Comparison of ENCODE assay signal across 29 cellular contexts in genomic region chr16:84860383-84860782, GRCh38.
"Had no signal": no experiment of that assay in that cellular context is flagged by ENCODE, and none has a peak within 500 bp of the region (broad histone marks: within the 10 kb centered on the region; RNA-seq: fewer than 3 reads in every experiment).

No MANE protein-coding gene starts in this region.

- FAIRE-seq: urothelium cell line had no signal

- H3K36me3 Mint-ChIP-seq: stimulated activated effector memory CD8-positive, alpha-beta T cell treated with anti-CD3 and anti-CD28 coated beads, Interleukin-12 subunit alpha, Interleukin-12 subunit beta, amount 100 ng/mL, for 72 hours; stimulated activated memory B cell treated with anti-CD40 and anti-IgM and Interleukin-4, amounts not matched to agents 10 μg/mL and 1 μg/mL and 100 μg/mL, for 72 hours had no signal

- H3K4me1 ChIP-seq: suprapubic skin, thyroid gland, tibial artery, transverse colon, upper lobe of left lung, upper lobe of right lung, uterus, vagina had no signal

- H3K27me3 Mint-ChIP-seq: type B pancreatic cell had no signal

- H3K4me1 Mint-ChIP-seq: stimulated activated effector memory CD8-positive, alpha-beta T cell treated with anti-CD3 and anti-CD28 coated beads, Interleukin-12 subunit alpha, Interleukin-12 subunit beta, amount 100 ng/mL, for 72 hours; stimulated activated memory B cell treated with anti-CD40 and anti-IgM and Interleukin-4, amounts not matched to agents 10 μg/mL and 1 μg/mL and 100 μg/mL, for 72 hours; stimulated activated naive CD8-positive, alpha-beta T cell treated with anti-CD3 and anti-CD28 coated beads, Interleukin-15, amount 100 ng/mL, for 72 hours had no signal

- H3K36me3 ChIP-seq: thoracic aorta, thyroid gland, uterus had no signal

- H3K27ac Mint-ChIP-seq: stimulated activated effector memory CD8-positive, alpha-beta T cell treated with anti-CD3 and anti-CD28 coated beads, Interleukin-12 subunit alpha, Interleukin-12 subunit beta, amount 100 ng/mL, for 72 hours; stimulated activated memory B cell treated with anti-CD40 and anti-IgM and Interleukin-4, amounts not matched to agents 10 μg/mL and 1 μg/mL and 100 μg/mL, for 72 hours; stimulated activated naive B cell treated with anti-CD40 and anti-IgM and Interleukin-4, amounts not matched to agents 10 μg/mL and 1 μg/mL and 100 μg/mL, for 72 hours; stimulated activated naive CD8-positive, alpha-beta T cell treated with anti-CD3 and anti-CD28 coated beads, Interleukin-15, amount 100 ng/mL, for 72 hours; stimulated activated naive CD8-positive, alpha-beta T cell treated with anti-CD3 and anti-CD28 coated beads, Interleukin-15, Interleukin-2, amounts not matched to agents 100 ng/mL and 50 ng/mL, for 24 hours; type B pancreatic cell had no signal

- ATAC-seq: stimulated activated effector memory CD8-positive, alpha-beta T cell treated with anti-CD3 and anti-CD28 coated beads, Interleukin-12 subunit alpha, Interleukin-12 subunit beta, amount 100 ng/mL, for 72 hours; stimulated activated memory B cell treated with anti-CD40 and anti-IgM and Interleukin-4, amounts not matched to agents 10 μg/mL and 1 μg/mL and 100 μg/mL, for 72 hours; stimulated activated naive B cell treated with anti-CD40 and anti-IgM and Interleukin-4, amounts not matched to agents 10 μg/mL and 1 μg/mL and 100 μg/mL, for 72 hours; stimulated activated naive CD8-positive, alpha-beta T cell treated with anti-CD3 and anti-CD28 coated beads, Interleukin-15, amount 100 ng/mL, for 72 hours; stimulated activated naive CD8-positive, alpha-beta T cell treated with anti-CD3 and anti-CD28 coated beads, Interleukin-15, Interleukin-2, amounts not matched to agents 100 U/mL and 50 U/mL, for 24 hours; upper lobe of right lung had no signal

- H3K27ac ChIP-seq: stomach, suprapubic skin, testis, thoracic aorta, thyroid gland, tibial artery, tibial nerve, transverse colon, upper lobe of left lung, upper lobe of right lung, uterus, vagina had no signal

- H3K9me3 ChIP-seq: testis, thyroid gland, transverse colon, vagina had no signal

- H3K4me3 ChIP-seq: stomach, suprapubic skin, testis, thoracic aorta, thyroid gland, tibial artery, tibial nerve, transverse colon, upper lobe of left lung, upper lobe of right lung, uterus, vagina had no signal

- H3K27me3 ChIP-seq: stomach, suprapubic skin, testis, thyroid gland, tibial artery, tibial nerve, transverse colon, upper lobe of left lung, upper lobe of right lung, uterus, vagina had no signal

- H3K4me3 Mint-ChIP-seq: stimulated activated effector memory CD8-positive, alpha-beta T cell treated with anti-CD3 and anti-CD28 coated beads, Interleukin-12 subunit alpha, Interleukin-12 subunit beta, amount 100 ng/mL, for 72 hours; stimulated activated memory B cell treated with anti-CD40 and anti-IgM and Interleukin-4, amounts not matched to agents 10 μg/mL and 1 μg/mL and 100 μg/mL, for 72 hours; stimulated activated naive B cell treated with anti-CD40 and anti-IgM and Interleukin-4, amounts not matched to agents 10 μg/mL and 1 μg/mL and 100 μg/mL, for 72 hours; stimulated activated naive CD8-positive, alpha-beta T cell treated with anti-CD3 and anti-CD28 coated beads, Interleukin-15, amount 100 ng/mL, for 72 hours; stimulated activated naive CD8-positive, alpha-beta T cell treated with anti-CD3 and anti-CD28 coated beads, Interleukin-15, Interleukin-2, amounts not matched to agents 100 ng/mL and 50 ng/mL, for 24 hours; type B pancreatic cell had no signal

- DNase-seq: stimulated activated CD4-positive, alpha-beta T cell treated with anti-CD3 and anti-CD28 coated beads, Interleukin-2, amount 100 ng/mL, for 48 hours; stimulated activated CD4-positive, alpha-beta T cell treated with anti-CD3 and anti-CD28 coated beads, Interleukin-4, amount 100 ng/mL, for 1 hour; stimulated activated CD4-positive, alpha-beta T cell treated with anti-CD3 and anti-CD28 coated beads, Interleukin-4, amount 100 ng/mL, for 24 hours; stimulated activated CD4-positive, alpha-beta T cell treated with anti-CD3 and anti-CD28 coated beads, Interleukin-4, amount 100 ng/mL, for 4 hours; stimulated activated CD8-positive, alpha-beta memory T cell treated with anti-CD3 and anti-CD28 coated beads, Interleukin-4, amount 100 ng/mL, for 48 hours; stimulated activated naive B cell treated with anti-CD40 and anti-IgM and Interleukin-4, amounts not matched to agents 10 μg/mL and 1 μg/mL and 100 μg/mL, for 72 hours; stimulated activated naive CD4-positive, alpha-beta T cell; stimulated activated naive CD4-positive, alpha-beta T cell treated with Interleukin-2 at 50 U/mL for 16 hours; stimulated activated naive CD8-positive, alpha-beta T cell treated with anti-CD3 and anti-CD28 coated beads, Interleukin-15, amount 100 ng/mL, for 72 hours; stimulated activated naive CD8-positive, alpha-beta T cell treated with anti-CD3 and anti-CD28 coated beads, Interleukin-15, Interleukin-2, amounts not matched to agents 100 U/mL and 50 U/mL, for 24 hours; stomach; substantia nigra; testis; thyroid gland; tibial artery; transverse colon; trophoblast cell; upper lobe of left lung; upper lobe of right lung; uterus had no signal
